Comparison of ENCODE assay signal across 1 cellular context in genomic region chr20:699811-700338, GRCh38.
TF ChIP-seq lines count a peak whose summit lies in the region.

No MANE protein-coding gene starts in this region.

TF ChIP-seq in H1, 55 proteins besides CTCF, POLR2A, EP300 and RAD21:
- no peak for TF ChIP-seq ZNF274 (IDR thresholded peaks at IDR 0.05; ENCODE audit: borderline replicate concordance, extremely low read depth, low read length)
- TF ChIP-seq EZH2 (IDR thresholded peaks at IDR 0.05; ENCODE audit: low read depth, low read length, severe bottlenecking), result no peak
- no peak for TF ChIP-seq GABPA (IDR thresholded peaks at IDR 0.05; ENCODE audit: borderline replicate concordance, insufficient read depth, low read length)
- TF ChIP-seq TEAD4 (IDR thresholded peaks at IDR 0.05; ENCODE audit: low read depth, low read length), result no peak
- no peak for TF ChIP-seq NRF1 (IDR thresholded peaks at IDR 0.05; ENCODE audit: low read depth, low read length)
- no peak for TF ChIP-seq CEBPB (IDR thresholded peaks at IDR 0.05; ENCODE audit: low read depth, low read length)
- no peak for TF ChIP-seq CHD1 (IDR thresholded peaks at IDR 0.05; ENCODE audit: low read depth, low read length)
- TF ChIP-seq POLR2AphosphoS5 (IDR thresholded peaks at IDR 0.05; ENCODE audit: low read depth, low read length), result no peak
- TF ChIP-seq E2F6 (IDR thresholded peaks at IDR 0.05), result no peak
- TF ChIP-seq CTBP2 (IDR thresholded peaks at IDR 0.05; ENCODE audit: borderline replicate concordance, insufficient read depth, insufficient read length, low read length), result no peak
